In genomic region chr14:95240859-95241813, GRCh38 we compare ENCODE assay signal across 28 cellular contexts.
A peak's percentile ranks its signal among the peaks of the same experiment; 100 is the strongest.
DNase-seq lines count a peak whose midpoint lies in the region; ATAC-seq and TF ChIP-seq lines count a peak whose summit lies in the region.
"Had no signal": no experiment of that assay in that cellular context is flagged by ENCODE, and none has a peak within 500 bp of the region (broad histone marks: within the 10 kb centered on the region; RNA-seq: fewer than 3 reads in every experiment).

No MANE protein-coding gene starts in this region.

- no peak overlapping the region for H3K9ac ChIP-seq in GM23248
- H3K9ac ChIP-seq in neural progenitor cell: no peak overlapping the region
- H3K9ac ChIP-seq: BLaER1 treated with 17β-estradiol and CSF1 and Interleukin-3, amounts not matched to agents 10 nM and 100 nM had no signal

- H3K4me3 Mint-ChIP-seq in neural progenitor cell: no peak overlapping the region
- H3K4me3 Mint-ChIP-seq: activated naive CD4-positive, alpha-beta T cell treated with anti-CD3 and anti-CD28 coated beads, Interleukin-2, amount 10 ng/mL, durations not matched to agents 7 days and 5 days; activated T-helper 1 cell treated with anti-CD3 and anti-CD28 coated beads, Interleukin-12 subunit alpha, Interleukin-12 subunit beta, Interleukin-2, Interleukin-4 antibody, amounts not matched to agents 30 ng/mL and 10 ng/mL and 1 ng/mL, durations not matched to agents 14 hours and 24 hours and 36 hours; effector memory CD8-positive, alpha-beta T cell had no signal

- TF ChIP-seq CTCF in 22Rv1 (IDR thresholded peaks at IDR 0.05) (no peak), body of pancreas (IDR thresholded peaks at IDR 0.05) (no peak), neural progenitor cell (IDR thresholded peaks at IDR 0.05) (no peak)

- H3K4me2 ChIP-seq in GM23248 (ENCODE audit: unreplicated experiment) (no peak overlapping the region), neural progenitor cell (no peak overlapping the region)

- ATAC-seq in body of pancreas (peak; percentile 47), GM18505 (IDR thresholded peaks at IDR 0.05; ENCODE audit: unreplicated experiment) (no peak), HG03196 (IDR thresholded peaks at IDR 0.05; ENCODE audit: unreplicated experiment) (no peak), GM18858 (IDR thresholded peaks at IDR 0.05; ENCODE audit: unreplicated experiment) (no peak), aorta (ENCODE audit: low FRiP score) (no peak)
- ATAC-seq: activated CD4-positive, CD25-positive, alpha-beta regulatory T cell treated with anti-CD3 and anti-CD28 coated beads, Interleukin-2, amount 50 U/mL, for 24 hours; effector memory CD8-positive, alpha-beta T cell; gastrocnemius medialis; left cardiac atrium; Panc1; psoas muscle; stimulated activated naive CD8-positive, alpha-beta T cell treated with anti-CD3 and anti-CD28 coated beads, Interleukin-15, Interleukin-2, amounts not matched to agents 100 U/mL and 50 U/mL, for 24 hours had no signal

- H3K79me2 ChIP-seq in GM23248 (ENCODE audit: insufficient read depth) (no peaks in the 10 kb centered on the region), neural progenitor cell (ENCODE audit: low read depth) (no peaks in the 10 kb centered on the region)

- H3K27ac Mint-ChIP-seq in neural progenitor cell: peak overlapping the region; percentile 23
- H3K27ac Mint-ChIP-seq: activated naive CD4-positive, alpha-beta T cell treated with anti-CD3 and anti-CD28 coated beads, Interleukin-2, amount 10 ng/mL, durations not matched to agents 7 days and 5 days; activated T-helper 1 cell treated with anti-CD3 and anti-CD28 coated beads, Interleukin-12 subunit alpha, Interleukin-12 subunit beta, Interleukin-2, Interleukin-4 antibody, amounts not matched to agents 30 ng/mL and 10 ng/mL and 1 ng/mL, durations not matched to agents 14 hours and 24 hours and 36 hours; effector memory CD8-positive, alpha-beta T cell had no signal

- H3F3A ChIP-seq in GM23248 (ENCODE audit: insufficient read depth) (no peaks in the 10 kb centered on the region), neural progenitor cell (ENCODE audit: low read depth) (no peaks in the 10 kb centered on the region)

- peak overlapping the region; percentile 60 for H3K27ac ChIP-seq in 22Rv1
- no peak overlapping the region for H3K27ac ChIP-seq in GM23248
- peak overlapping the region; percentile 57 to 80 (median 70) for H3K27ac ChIP-seq in body of pancreas
- no peak overlapping the region for H3K27ac ChIP-seq in neural progenitor cell
- H3K27ac ChIP-seq in aorta (ENCODE audit: low read depth in 1 of 2, low read length in 2 of 2): no peak overlapping the region
- H3K27ac ChIP-seq: BLaER1 treated with 17β-estradiol and CSF1 and Interleukin-3, amounts not matched to agents 10 nM and 100 nM; cardiac muscle cell; neutrophil; psoas muscle; SJSA1; testis had no signal

- H3K36me3 ChIP-seq in GM23248 (ENCODE audit: low read depth) (no peaks in the 10 kb centered on the region), body of pancreas (replicated peaks in 1 of 2; ENCODE audit: insufficient read depth in 1 of 2, low read depth in 2 of 2) (no peaks in the 10 kb centered on the region), neural progenitor cell (no peaks in the 10 kb centered on the region), aorta (ENCODE audit: control insufficient read depth in 1 of 2, insufficient read depth in 2 of 2, low read length in 1 of 2) (no peaks in the 10 kb centered on the region)
- H3K36me3 ChIP-seq: BLaER1 treated with 17β-estradiol and CSF1 and Interleukin-3, amounts not matched to agents 10 nM and 100 nM; cardiac muscle cell; gastrocnemius medialis; neutrophil; SJSA1 had no signal

- peaks cover 22% of the 10 kb centered on the region for H3K4me1 Mint-ChIP-seq in neural progenitor cell
- H3K4me1 Mint-ChIP-seq: activated naive CD4-positive, alpha-beta T cell treated with anti-CD3 and anti-CD28 coated beads, Interleukin-2, amount 10 ng/mL, durations not matched to agents 7 days and 5 days had no signal

- H2AFZ ChIP-seq in GM23248 (no peak overlapping the region), neural progenitor cell (replicated peaks) (no peak overlapping the region)

- H4K20me1 ChIP-seq in GM23248 (ENCODE audit: insufficient read depth) (no peaks in the 10 kb centered on the region), neural progenitor cell (ENCODE audit: low read depth) (no peaks in the 10 kb centered on the region)
- H4K20me1 ChIP-seq: BLaER1 treated with 17β-estradiol and CSF1 and Interleukin-3, amounts not matched to agents 10 nM and 100 nM had no signal

- H3K4me1 ChIP-seq in GM23248 (ENCODE audit: insufficient read depth) (no peaks in the 10 kb centered on the region), body of pancreas (peaks cover 48% of the 10 kb centered on the region), neural progenitor cell (peaks cover 14% of the 10 kb centered on the region), aorta (ENCODE audit: control insufficient read depth in 1 of 2, insufficient read depth in 2 of 2, low read length in 2 of 2) (no peaks in the 10 kb centered on the region)
- H3K4me1 ChIP-seq: gastrocnemius medialis, psoas muscle, SJSA1 had no signal

- H3K9me3 ChIP-seq in GM23248 (ENCODE audit: low read depth): no peaks in the 10 kb centered on the region
- no peaks in the 10 kb centered on the region for H3K9me3 ChIP-seq in body of pancreas
- H3K9me3 ChIP-seq in neural progenitor cell (ENCODE audit: low read depth): no peaks in the 10 kb centered on the region
- no peaks in the 10 kb centered on the region for H3K9me3 ChIP-seq in aorta (ENCODE audit: control insufficient read depth, low read length)
- H3K9me3 ChIP-seq: gastrocnemius medialis, neutrophil, psoas muscle, SJSA1, testis had no signal

- H3K27me3 ChIP-seq in GM23248 (replicated peaks; ENCODE audit: insufficient read depth) (no peaks in the 10 kb centered on the region), body of pancreas (no peaks in the 10 kb centered on the region), neural progenitor cell (no peaks in the 10 kb centered on the region), aorta (ENCODE audit: control insufficient read depth in 1 of 2, insufficient read depth in 2 of 2, low read length in 1 of 2) (no peaks in the 10 kb centered on the region)
- H3K27me3 ChIP-seq: BLaER1 treated with 17β-estradiol and CSF1 and Interleukin-3, amounts not matched to agents 10 nM and 100 nM; gastrocnemius medialis; neutrophil; SJSA1; testis had no signal

- no peaks in the 10 kb centered on the region for H3K36me3 Mint-ChIP-seq in neural progenitor cell
- H3K36me3 Mint-ChIP-seq: activated naive CD4-positive, alpha-beta T cell treated with anti-CD3 and anti-CD28 coated beads, Interleukin-2, amount 10 ng/mL, durations not matched to agents 7 days and 5 days had no signal

- in situ Hi-C loops in GM23248 (cut with MboI): no loop called here

- DNase-seq in GM23248: peak; percentile 40
- DNase-seq in body of pancreas: peak in 2 of 4 donors; percentile 47 to 48
- no peak for DNase-seq in neural progenitor cell (ENCODE audit: low spot score)
- DNase-seq in aorta: no peak
- DNase-seq: activated CD4-positive, alpha-beta T cell treated with anti-CD3 and anti-CD28 coated beads, Interleukin-2, amount 50 U/mL, for 48 hours; activated naive CD4-positive, alpha-beta T cell treated with anti-CD3 and anti-CD28 coated beads, Interleukin-2, amount 10 ng/mL, durations not matched to agents 7 days and 5 days; cortex of kidney; effector memory CD8-positive, alpha-beta T cell; gastrocnemius medialis; GOT3; Kasumi-1; left cardiac atrium; NCI-H2171 treated with DMSO at 0.1 percent for 48 hours; psoas muscle; stimulated activated naive CD8-positive, alpha-beta T cell treated with anti-CD3 and anti-CD28 coated beads, Interleukin-15, Interleukin-2, amounts not matched to agents 100 U/mL and 50 U/mL, for 24 hours; T-helper 1 cell; testis had no signal

- peaks cover 2% of the 10 kb centered on the region for H3K9me3 Mint-ChIP-seq in neural progenitor cell
- H3K9me3 Mint-ChIP-seq: activated naive CD4-positive, alpha-beta T cell treated with anti-CD3 and anti-CD28 coated beads, Interleukin-2, amount 10 ng/mL, durations not matched to agents 7 days and 5 days had no signal

- H3K4me3 ChIP-seq in GM23248 (no peak overlapping the region), body of pancreas (no peak overlapping the region), neural progenitor cell (no peak overlapping the region), aorta (ENCODE audit: low read length in 2 of 2) (no peak overlapping the region)
- H3K4me3 ChIP-seq: BLaER1 treated with 17β-estradiol and CSF1 and Interleukin-3, amounts not matched to agents 10 nM and 100 nM; cardiac muscle cell; gastrocnemius medialis; psoas muscle; SJSA1; testis had no signal

- peaks cover 2% of the 10 kb centered on the region for H3K27me3 Mint-ChIP-seq in neural progenitor cell (ENCODE audit: insufficient read depth, low read depth)

- intact Hi-C loops in body of pancreas (cut with DNase I): no loop called here
- intact Hi-C loops in aorta (cut with DNase I): no loop called here

- WGBS in GM23248 (ENCODE audit: low coverage in 1 of 2, low lambda C conversion rate in 2 of 2, missing lambda C conversion rate in 2 of 2), 2 experiments: 47 to 49% methylated on average over 6 of the region's 6 CpGs
- 61% methylated on average over 6 of the region's 6 CpGs for WGBS in body of pancreas, 2 donors
- WGBS in aorta, 2 donors: 84 to 87% methylated on average over 6 of the region's 6 CpGs

- no peaks in the 10 kb centered on the region for H3K9me2 ChIP-seq in GM23248 (ENCODE audit: insufficient read depth)

- TF ChIP-seq POLR2A in body of pancreas (IDR thresholded peaks at IDR 0.05) (no peak), GM18505 (IDR thresholded peaks at IDR 0.05; ENCODE audit: borderline replicate concordance, extremely low read depth, insufficient read depth, insufficient read length) (no peak)

Comparison
In these comparisons a context has a peak if more than half of its experiments do, and no peak if none do; other contexts are left out.
1. H3K27ac ChIP-seq: peak in 22Rv1 (single experiment) and body of pancreas (4 of 4); none in GM23248 (single experiment), neural progenitor cell (single experiment) and aorta (0 of 2).